ENCODE assay signal across 10 cellular contexts in genomic region chr16:31386157-31386984, GRCh38. TPM values are rescaled to one million over a fixed set of nuclear protein-coding genes. Genes with fewer than 3 reads are reported as not detected.
DNase-seq lines count a peak whose midpoint lies in the region; ATAC-seq, FAIRE-seq and TF ChIP-seq lines count a peak whose summit lies in the region.
"Had no signal": no experiment of that assay in that cellular context is flagged by ENCODE, and none has a peak within 500 bp of the region (broad histone marks: within the 10 kb centered on the region; RNA-seq: fewer than 3 reads in every experiment).

No MANE protein-coding gene starts in this region.

- H3K9me2 ChIP-seq in PC-3 (replicated peaks; ENCODE audit: low read length): no peaks in the 10 kb centered on the region

- intact Hi-C loops in PC-3 (cut with micrococcal nuclease): no loop called here

- H3K4me3 ChIP-seq in PC-3 (ENCODE audit: low read length) (0 out of 2 replicates have a peak overlapping the region, but pooled peaks have one; percentile 13), fibroblast of the aortic adventitia (ENCODE audit: low read depth, low read length) (no peak overlapping the region)

- no peaks in the 10 kb centered on the region for H4K20me1 ChIP-seq in PC-3 (ENCODE audit: low read length)

- POLR2A ChIA-PET in PC-3 (lab: Charles Lee; ENCODE audit: unreplicated experiment) (interaction anchor here (0.6 kb wide), 2 partner anchors 28 to 314 kb away, joined by 3 to 4 read pairs; no protein-coding TSS in a partner anchor), HEK293T (lab: Yijun Ruan, JAX) (interaction anchor here (0.6 to 1.2 kb wide), 2 partner anchors 66 to 159 kb away, joined by 3 read pairs; no protein-coding TSS in a partner anchor)

- no peaks in the 10 kb centered on the region for H3K79me2 ChIP-seq in PC-3 (ENCODE audit: low read length)

- H3K9me3 ChIP-seq in PC-3 (ENCODE audit: low read length): no peaks in the 10 kb centered on the region

- no peak overlapping the region for H2AFZ ChIP-seq in PC-3 (ENCODE audit: low read length)

- ATAC-seq in PC-3 (peak; percentile 77), GM18517 (IDR thresholded peaks at IDR 0.05; ENCODE audit: unreplicated experiment) (no peak)

- DNase-seq in stimulated activated CD4-positive, alpha-beta T cell treated with anti-CD3 and anti-CD28 coated beads, Interleukin-15, amount 100 ng/mL, for 24 hours: peak; percentile 39
- no peak for DNase-seq in stimulated activated CD4-positive, alpha-beta T cell treated with anti-CD3 and anti-CD28 coated beads, Interleukin-12 subunit alpha, Interleukin-12 subunit beta, amount 100 ng/mL, for 4 hours
- DNase-seq in PC-3 (peak; percentile 73), fibroblast of the aortic adventitia (ENCODE audit: low read depth) (peak; percentile 32), urothelium cell line (ENCODE audit: low spot score) (peak; percentile 61), HEK293T (ENCODE audit: extremely low spot score) (no peak), 8988T (no peak)

- no TSS peak for BruUV-seq in PC-3 (replicated peaks; lab: Mats Ljungman, UMichigan)

- H3K4me1 ChIP-seq in PC-3 (ENCODE audit: insufficient read depth, low read length): peaks cover 20% of the 10 kb centered on the region

- no peaks in the 10 kb centered on the region for H3K36me3 ChIP-seq in PC-3 (ENCODE audit: low read depth, low read length)

- H3F3A ChIP-seq in PC-3 (ENCODE audit: low read length, unreplicated experiment): no peaks in the 10 kb centered on the region

- peak overlapping the region; percentile 72 for H3K27ac ChIP-seq in PC-3 (ENCODE audit: low read length)
- H3K27ac ChIP-seq: VCaP had no signal

- TF ChIP-seq CTCF in PC-3 (conservative IDR thresholded peaks at IDR 0.05; ENCODE audit: low read depth, low read length): no peak
- TF ChIP-seq CTCF in fibroblast of the aortic adventitia (IDR thresholded peaks at IDR 0.05; ENCODE audit: insufficient read depth, low read length): no peak

- CTCF ChIA-PET in PC-3 (lab: Charles Lee) (no interaction called here), HEK293T (lab: Yijun Ruan, JAX) (interaction anchor here (1.2 kb wide), 1 partner anchor 56 kb away, joined by 3 read pairs; the partner anchor contains the start of gene ZNF843)

- peak overlapping the region; percentile 51 for H3K4me2 ChIP-seq in PC-3 (ENCODE audit: low read length)

- no peak overlapping the region for H3K9ac ChIP-seq in PC-3 (ENCODE audit: low read length)

- H3K27me3 ChIP-seq in PC-3 (ENCODE audit: low read length): no peaks in the 10 kb centered on the region

- no peak for FAIRE-seq in urothelium cell line (lab: Jason Lieb, UNC)

TF ChIP-seq in HEK293T, 16 proteins besides CTCF, POLR2A, EP300 and RAD21:
- TF ChIP-seq SP1 (IDR thresholded peaks at IDR 0.05) (no peak), FOXK2 (IDR thresholded peaks at IDR 0.05) (no peak), L3MBTL2 (conservative IDR thresholded peaks at IDR 0.05) (no peak), HDGF (IDR thresholded peaks at IDR 0.05; ENCODE audit: borderline replicate concordance) (no peak), CTBP1 (IDR thresholded peaks at IDR 0.05; ENCODE audit: borderline replicate concordance) (no peak), ZNF384 (IDR thresholded peaks at IDR 0.05) (no peak), ELF4 (IDR thresholded peaks at IDR 0.05) (no peak), LEF1 (IDR thresholded peaks at IDR 0.05; ENCODE audit: borderline replicate concordance) (no peak), PKNOX1 (IDR thresholded peaks at IDR 0.05) (no peak), NFRKB (IDR thresholded peaks at IDR 0.05) (no peak), FOXA1 (IDR thresholded peaks at IDR 0.05) (no peak), TARDBP (IDR thresholded peaks at IDR 0.05) (no peak), SUZ12 (IDR thresholded peaks at IDR 0.05) (no peak), BHLHE40 (IDR thresholded peaks at IDR 0.05; ENCODE audit: borderline replicate concordance) (no peak), FOXM1 (IDR thresholded peaks at IDR 0.05; ENCODE audit: borderline replicate concordance) (no peak), ARNT (IDR thresholded peaks at IDR 0.05) (no peak)

RNA-seq across cellular contexts. Expression of gene ITGAD, which starts 6.8 kb away (rescaled TPM):
- total RNA-seq in PC-3 (2014; rRNA removed) (not detected in 2 replicates), fibroblast of the aortic adventitia (ENCODE audit: low replicate concordance) (not detected in 2 replicates)

RNA-seq across cellular contexts. Expression of gene ITGAX, which starts 31.4 kb away (rescaled TPM):
- total RNA-seq in PC-3 (2014; rRNA removed) (not detected in 2 replicates), fibroblast of the aortic adventitia (ENCODE audit: low replicate concordance) (not detected in 2 replicates)

RNA-seq across cellular contexts. Expression of gene COX6A2, which starts 41.8 kb away (rescaled TPM):
- total RNA-seq in PC-3 (2014; rRNA removed) (not detected in 2 replicates), fibroblast of the aortic adventitia (ENCODE audit: low replicate concordance) (not detected in 2 replicates)
- total RNA-seq: mononuclear cell had no signal

RNA-seq across cellular contexts. Expression of gene ZNF843, which starts 56.2 kb away (rescaled TPM):
- total RNA-seq in PC-3 (2014; rRNA removed) (0.52 TPM in 1 of 2 replicates, not detected in the other), fibroblast of the aortic adventitia (ENCODE audit: low replicate concordance) (0.25 and 0.99 TPM in 2 replicates)
- total RNA-seq: mononuclear cell had no signal

Comparison
In these comparisons a context has a peak if more than half of its experiments do, and no peak if none do; other contexts are left out.
1. DNase-seq: peak in stimulated activated CD4-positive, alpha-beta T cell treated with anti-CD3 and anti-CD28 coated beads, Interleukin-15, amount 100 ng/mL, for 24 hours (single experiment), PC-3 (single experiment), fibroblast of the aortic adventitia (single experiment) and urothelium cell line (single experiment); none in stimulated activated CD4-positive, alpha-beta T cell treated with anti-CD3 and anti-CD28 coated beads, Interleukin-12 subunit alpha, Interleukin-12 subunit beta, amount 100 ng/mL, for 4 hours (single experiment), HEK293T (single experiment) and 8988T (single experiment).